8 cellular contexts compared by ENCODE assay signal in genomic region chr7:116525913-116526857, GRCh38. TPM values are rescaled to one million over a fixed set of nuclear protein-coding genes. Genes with fewer than 3 reads are reported as not detected.
DNase-seq lines count a peak whose midpoint lies in the region; ATAC-seq and TF ChIP-seq lines count a peak whose summit lies in the region.

No MANE protein-coding gene starts in this region.

- TF ChIP-seq POLR2A in adrenal gland (IDR thresholded peaks at IDR 0.05), result no peak

- H3K9me3 Mint-ChIP-seq in progenitor cell of endocrine pancreas (ENCODE audit: low read depth), result no peaks in the 10 kb centered on the region

- H3K4me3 ChIP-seq in adrenal gland, result peak overlapping the region; percentile 8 to 76 (median 39)

- H3K27me3 ChIP-seq in adrenal gland, result peaks cover 33% of the 10 kb centered on the region

- no peaks in the 10 kb centered on the region for H3K36me3 ChIP-seq in adrenal gland (replicated peaks in 1 of 2)

- peak overlapping the region; percentile 87 for H3K4me3 Mint-ChIP-seq in progenitor cell of endocrine pancreas (ENCODE audit: low read depth)

- DNase-seq in DMS53 treated with DMSO at 0.1 percent for 48 hours (lab: John Stamatoyannopoulos, UW; ENCODE audit: unreplicated experiment), result peak; percentile 60
- peak in 52 of 76 experiments; percentile 5 to 65 (median 37) for DNase-seq in HUDEP-2 (lab: John Stamatoyannopoulos, UW; ENCODE audit: unreplicated experiment in 76 of 76)
- DNase-seq in SKM-1 treated with dmso at 0.1 percent for 144 hours (lab: John Stamatoyannopoulos, UW; ENCODE audit: unreplicated experiment), result peak; percentile 63
- peak; percentile 55 to 72 (median 60) for DNase-seq in adrenal gland
- peak; percentile 92 for DNase-seq in left ventricle myocardium superior
- peak; percentile 70 for DNase-seq in progenitor cell of endocrine pancreas (ENCODE audit: low spot score, unreplicated experiment)
- DNase-seq in HPDE6-E6E7 (ENCODE audit: extremely low spot score), result no peak

- H3K27me3 Mint-ChIP-seq in progenitor cell of endocrine pancreas, result peaks cover 69% of the 10 kb centered on the region

- TF ChIP-seq CTCF in adrenal gland (IDR thresholded peaks at IDR 0.05) (peak in 3 of 6 experiments; percentile 77 to 82 (median 80)), progenitor cell of endocrine pancreas (IDR thresholded peaks at IDR 0.05; ENCODE audit: unreplicated experiment) (peak; percentile 88)

- H3K4me1 ChIP-seq in adrenal gland (replicated peaks in 1 of 2), result peaks cover 8 to 14% of the 10 kb centered on the region in 2 donors

- H3K4me1 Mint-ChIP-seq in progenitor cell of endocrine pancreas (ENCODE audit: low read depth), result peaks cover 15% of the 10 kb centered on the region

- H3K27ac Mint-ChIP-seq in progenitor cell of endocrine pancreas, result peak overlapping the region; percentile 91

- no peaks in the 10 kb centered on the region for H3K9me3 ChIP-seq in adrenal gland (replicated peaks in 1 of 3)

- ATAC-seq in GM21423 (IDR thresholded peaks at IDR 0.05; ENCODE audit: unreplicated experiment) (peak; percentile 95), left ventricle myocardium superior (peak; percentile 87)

- H3K27ac ChIP-seq in adrenal gland, result peak overlapping the region in 3 of 5 donors; percentile 20 to 72 (median 43)

- H3K36me3 Mint-ChIP-seq in progenitor cell of endocrine pancreas (ENCODE audit: insufficient read depth), result no peaks in the 10 kb centered on the region

- intact Hi-C loops in adrenal gland (cut with DNase I), result loop anchor here (5.0 to 10.0 kb wide), 2 partner anchors 261 to 264 kb away; no protein-coding TSS in a partner anchor
- intact Hi-C loops in left ventricle myocardium superior (cut with micrococcal nuclease), result loop anchor here (10.0 kb wide), 1 partner anchor 261 kb away; no protein-coding TSS in a partner anchor

- WGBS in adrenal gland, 4 donors, result 2 to 4% (median 3%) methylated on average over 43 to 82 of the region's 82 CpGs

RNA-seq across cellular contexts. Expression of gene CAV1, which starts 1.3 kb away (rescaled TPM):
- total RNA-seq in adrenal gland (10 to 100 TPM in 3 of 8 donors, 1 to 10 TPM in 5; 5.4 to 25.3 (median 9.2) TPM), left ventricle myocardium superior (362 TPM), progenitor cell of endocrine pancreas (0.84 TPM in 2 replicates)
- polyA plus RNA-seq in adrenal gland, result 10 to 100 TPM in 1 of 3 donors, 1 to 10 TPM in 2; 4.0 to 35.4 (median 9.6) TPM

RNA-seq across cellular contexts. Expression of gene CAV2, which starts 26.6 kb away (rescaled TPM):
- 10 to 100 TPM; 10.7 to 29.1 (median 16.1) TPM for total RNA-seq in adrenal gland
- 10 to 100 TPM in 2 of 3 donors, 1 to 10 TPM in 1; 9.8 to 37.0 (median 14.8) TPM for polyA plus RNA-seq in adrenal gland
- total RNA-seq in left ventricle myocardium superior, result 204 TPM
- total RNA-seq in progenitor cell of endocrine pancreas, result 9.4 and 9.9 TPM in 2 replicates

Comparison
In these comparisons a context has a peak if more than half of its experiments do, and no peak if none do; other contexts are left out.
1. RNA of gene CAV1, which starts 1.3 kb away (total RNA-seq): 362 TPM in left ventricle myocardium superior (single experiment); 5.4 to 25.3 TPM in adrenal gland and 0.84 TPM in progenitor cell of endocrine pancreas; every median in the first group is over 10 times any median in the second.